Comparison of ENCODE assay signal across 2 cellular contexts in the genomic region with DNA sequence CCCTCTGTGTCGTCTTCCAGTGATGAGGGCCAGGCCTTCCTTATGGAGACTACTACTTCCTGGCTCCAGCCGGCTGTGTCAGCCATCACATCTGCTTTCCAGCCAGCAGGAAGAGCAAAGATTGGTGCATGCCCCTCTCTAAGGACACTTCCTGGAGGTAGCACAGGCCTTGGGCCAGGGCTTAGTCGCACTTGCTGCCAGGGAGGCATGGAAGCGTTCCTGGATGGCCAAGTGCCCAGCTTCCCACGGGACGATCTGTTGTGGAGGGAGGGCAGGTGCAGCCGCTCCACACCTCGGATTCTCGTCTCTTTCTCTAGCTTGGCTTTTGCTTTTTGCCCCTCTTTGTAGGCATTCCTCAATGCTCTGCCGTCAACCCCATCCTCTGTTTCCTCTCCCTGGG.
TF ChIP-seq lines count a peak whose summit lies in the region.

No MANE protein-coding gene starts in this region.

TF ChIP-seq in liver, 16 proteins besides CTCF, POLR2A, EP300 and RAD21:
- TF ChIP-seq, protein P1, sequence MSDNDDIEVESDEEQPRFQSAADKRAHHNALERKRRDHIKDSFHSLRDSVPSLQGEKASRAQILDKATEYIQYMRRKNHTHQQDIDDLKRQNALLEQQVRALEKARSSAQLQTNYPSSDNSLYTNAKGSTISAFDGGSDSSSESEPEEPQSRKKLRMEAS (IDR thresholded peaks at IDR 0.05), result peak; percentile 5
- TF ChIP-seq, protein P2, sequence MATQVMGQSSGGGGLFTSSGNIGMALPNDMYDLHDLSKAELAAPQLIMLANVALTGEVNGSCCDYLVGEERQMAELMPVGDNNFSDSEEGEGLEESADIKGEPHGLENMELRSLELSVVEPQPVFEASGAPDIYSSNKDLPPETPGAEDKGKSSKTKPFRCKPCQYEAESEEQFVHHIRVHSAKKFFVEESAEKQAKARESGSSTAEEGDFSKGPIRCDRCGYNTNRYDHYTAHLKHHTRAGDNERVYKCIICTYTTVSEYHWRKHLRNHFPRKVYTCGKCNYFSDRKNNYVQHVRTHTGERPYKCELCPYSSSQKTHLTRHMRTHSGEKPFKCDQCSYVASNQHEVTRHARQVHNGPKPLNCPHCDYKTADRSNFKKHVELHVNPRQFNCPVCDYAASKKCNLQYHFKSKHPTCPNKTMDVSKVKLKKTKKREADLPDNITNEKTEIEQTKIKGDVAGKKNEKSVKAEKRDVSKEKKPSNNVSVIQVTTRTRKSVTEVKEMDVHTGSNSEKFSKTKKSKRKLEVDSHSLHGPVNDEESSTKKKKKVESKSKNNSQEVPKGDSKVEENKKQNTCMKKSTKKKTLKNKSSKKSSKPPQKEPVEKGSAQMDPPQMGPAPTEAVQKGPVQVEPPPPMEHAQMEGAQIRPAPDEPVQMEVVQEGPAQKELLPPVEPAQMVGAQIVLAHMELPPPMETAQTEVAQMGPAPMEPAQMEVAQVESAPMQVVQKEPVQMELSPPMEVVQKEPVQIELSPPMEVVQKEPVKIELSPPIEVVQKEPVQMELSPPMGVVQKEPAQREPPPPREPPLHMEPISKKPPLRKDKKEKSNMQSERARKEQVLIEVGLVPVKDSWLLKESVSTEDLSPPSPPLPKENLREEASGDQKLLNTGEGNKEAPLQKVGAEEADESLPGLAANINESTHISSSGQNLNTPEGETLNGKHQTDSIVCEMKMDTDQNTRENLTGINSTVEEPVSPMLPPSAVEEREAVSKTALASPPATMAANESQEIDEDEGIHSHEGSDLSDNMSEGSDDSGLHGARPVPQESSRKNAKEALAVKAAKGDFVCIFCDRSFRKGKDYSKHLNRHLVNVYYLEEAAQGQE (IDR thresholded peaks at IDR 0.05), result no peak
- TF ChIP-seq RXRA (IDR thresholded peaks at IDR 0.05), result peak in 1 of 2 donors; percentile 6
- TF ChIP-seq JUND (IDR thresholded peaks at IDR 0.05), result no peak
- peak in 1 of 2 donors; percentile 48 for TF ChIP-seq HNF4A (conservative IDR thresholded peaks at IDR 0.05)
- TF ChIP-seq, protein P3, sequence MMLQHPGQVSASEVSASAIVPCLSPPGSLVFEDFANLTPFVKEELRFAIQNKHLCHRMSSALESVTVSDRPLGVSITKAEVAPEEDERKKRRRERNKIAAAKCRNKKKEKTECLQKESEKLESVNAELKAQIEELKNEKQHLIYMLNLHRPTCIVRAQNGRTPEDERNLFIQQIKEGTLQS (IDR thresholded peaks at IDR 0.05), result no peak
- TF ChIP-seq EGR1 (IDR thresholded peaks at IDR 0.05; ENCODE audit: low read depth in 2 of 2), result no peak
- TF ChIP-seq GABPA (IDR thresholded peaks at IDR 0.05 in 1 of 2, conservative IDR thresholded peaks at IDR 0.05 in 1 of 2), result peak in 1 of 2 donors; percentile 29
- TF ChIP-seq YY1 (IDR thresholded peaks at IDR 0.05), result peak; percentile 43

TF ChIP-seq in HepG2, 621 proteins besides CTCF, POLR2A, EP300 and RAD21:
- TF ChIP-seq, protein P4, sequence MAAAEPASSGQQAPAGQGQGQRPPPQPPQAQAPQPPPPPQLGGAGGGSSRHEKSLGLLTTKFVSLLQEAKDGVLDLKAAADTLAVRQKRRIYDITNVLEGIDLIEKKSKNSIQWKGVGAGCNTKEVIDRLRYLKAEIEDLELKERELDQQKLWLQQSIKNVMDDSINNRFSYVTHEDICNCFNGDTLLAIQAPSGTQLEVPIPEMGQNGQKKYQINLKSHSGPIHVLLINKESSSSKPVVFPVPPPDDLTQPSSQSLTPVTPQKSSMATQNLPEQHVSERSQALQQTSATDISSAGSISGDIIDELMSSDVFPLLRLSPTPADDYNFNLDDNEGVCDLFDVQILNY (CRISPR knock-in tag; conservative IDR thresholded peaks at IDR 0.05), result no peak
- TF ChIP-seq, protein P5, sequence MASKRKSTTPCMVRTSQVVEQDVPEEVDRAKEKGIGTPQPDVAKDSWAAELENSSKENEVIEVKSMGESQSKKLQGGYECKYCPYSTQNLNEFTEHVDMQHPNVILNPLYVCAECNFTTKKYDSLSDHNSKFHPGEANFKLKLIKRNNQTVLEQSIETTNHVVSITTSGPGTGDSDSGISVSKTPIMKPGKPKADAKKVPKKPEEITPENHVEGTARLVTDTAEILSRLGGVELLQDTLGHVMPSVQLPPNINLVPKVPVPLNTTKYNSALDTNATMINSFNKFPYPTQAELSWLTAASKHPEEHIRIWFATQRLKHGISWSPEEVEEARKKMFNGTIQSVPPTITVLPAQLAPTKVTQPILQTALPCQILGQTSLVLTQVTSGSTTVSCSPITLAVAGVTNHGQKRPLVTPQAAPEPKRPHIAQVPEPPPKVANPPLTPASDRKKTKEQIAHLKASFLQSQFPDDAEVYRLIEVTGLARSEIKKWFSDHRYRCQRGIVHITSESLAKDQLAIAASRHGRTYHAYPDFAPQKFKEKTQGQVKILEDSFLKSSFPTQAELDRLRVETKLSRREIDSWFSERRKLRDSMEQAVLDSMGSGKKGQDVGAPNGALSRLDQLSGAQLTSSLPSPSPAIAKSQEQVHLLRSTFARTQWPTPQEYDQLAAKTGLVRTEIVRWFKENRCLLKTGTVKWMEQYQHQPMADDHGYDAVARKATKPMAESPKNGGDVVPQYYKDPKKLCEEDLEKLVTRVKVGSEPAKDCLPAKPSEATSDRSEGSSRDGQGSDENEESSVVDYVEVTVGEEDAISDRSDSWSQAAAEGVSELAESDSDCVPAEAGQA (IDR thresholded peaks at IDR 0.05; ENCODE audit: low read depth), result no peak
- TF ChIP-seq, protein P5 (CRISPR knock-in tag; IDR thresholded peaks at IDR 0.05; ENCODE audit: borderline replicate concordance), result no peak
- TF ChIP-seq POLR2AphosphoS5 (IDR thresholded peaks at IDR 0.05; ENCODE audit: low read depth, low read length) (no peak), MIER2 (CRISPR knock-in tag; IDR thresholded peaks at IDR 0.05) (no peak)
